In genomic region chr5:1810581-1811101, GRCh38 we compare ENCODE assay signal across 1 cellular context.
TF ChIP-seq lines count a peak whose summit lies in the region.

No MANE protein-coding gene starts in this region.

TF ChIP-seq in HEK293, 187 proteins besides CTCF, POLR2A, EP300 and RAD21 (continued from another document):
- TF ChIP-seq ZNF513 (tag by site-specific recombination; IDR thresholded peaks at IDR 0.05), result peak; percentile 59; the same call in 1 of the 2 replicates
